In the genomic region with DNA sequence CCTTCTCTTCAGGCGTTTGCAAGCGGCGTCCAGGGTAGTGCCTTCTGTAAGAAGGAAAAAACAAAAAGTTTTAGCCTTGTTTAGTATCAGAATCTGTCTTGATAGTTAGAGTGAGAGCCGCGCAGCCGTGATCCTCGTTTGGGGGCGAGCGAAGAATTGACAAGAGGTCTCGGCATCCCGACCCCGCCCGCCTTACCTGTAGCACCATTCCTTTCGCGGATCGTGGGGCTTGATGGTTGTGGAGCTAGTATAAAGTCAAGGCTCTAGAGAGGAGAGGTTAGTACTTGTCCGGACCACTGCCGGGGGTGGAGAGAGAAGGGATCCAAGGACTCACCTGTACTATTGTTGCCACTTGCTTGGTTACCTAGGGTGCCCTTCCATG, we compare ENCODE assay signal across 8 cellular contexts. TPM values are rescaled to one million over a fixed set of nuclear protein-coding genes. Genes with fewer than 3 reads are reported as not detected.
A peak's percentile ranks its signal among the peaks of the same experiment; 100 is the strongest.
DNase-seq lines count a peak whose midpoint lies in the region; ATAC-seq and TF ChIP-seq lines count a peak whose summit lies in the region.

No MANE protein-coding gene starts in this region.

- H3K9me3 Mint-ChIP-seq in endodermal cell = no peaks in the 10 kb centered on the region
- no peaks in the 10 kb centered on the region for H3K9me3 Mint-ChIP-seq in naive B cell

- H3K4me1 Mint-ChIP-seq in endodermal cell (peaks cover 33% of the 10 kb centered on the region), naive B cell (peaks cover 17 to 37% (median 33%) of the 10 kb centered on the region in 3 donors)

- TF ChIP-seq CTCF in HL-60 (IDR thresholded peaks at IDR 0.05; ENCODE audit: insufficient read depth, low read length) = no peak
- no peak for TF ChIP-seq CTCF in endodermal cell (conservative IDR thresholded peaks at IDR 0.05)
- TF ChIP-seq CTCF in tibial nerve (IDR thresholded peaks at IDR 0.05) = no peak

- H3K4me1 ChIP-seq in endodermal cell (ENCODE audit: control insufficient read depth, insufficient read depth, low read length) (no peaks in the 10 kb centered on the region), tibial nerve (peaks cover 0 to 38% (median 5%) of the 10 kb centered on the region in 4 donors)

- WGBS in endodermal cell (ENCODE audit: insufficient coverage in 1 of 2, insufficient read length in 1 of 2), 2 experiments = 0% methylated on average over 7 to 18 of the region's 18 CpGs
- 1% methylated on average over 18 of the region's 18 CpGs for WGBS in tibial nerve, 2 donors

- DNase-seq in activated CD8-positive, alpha-beta memory T cell treated with anti-CD3 and anti-CD28 coated beads for 4 hours (ENCODE audit: low read depth in 2 of 2) = peak; percentile 0 to 1
- no peak for DNase-seq in activated CD8-positive, alpha-beta memory T cell treated with anti-CD3 and anti-CD28 coated beads for 24 hours
- no peak for DNase-seq in HL-60 (ENCODE audit: low read depth in 1 of 2, low spot score in 1 of 2)
- peak; percentile 36 for DNase-seq in activated CD4-positive, CD25-positive, alpha-beta regulatory T cell treated with anti-CD3 and anti-CD28 coated beads, Interleukin-2, amount 50 U/mL, for 72 hours
- peak; percentile 87 for DNase-seq in endodermal cell
- DNase-seq in naive B cell = no peak
- DNase-seq in tibial nerve (ENCODE audit: low spot score in 2 of 2) = peak in 1 of 2 donors; percentile 21
- DNase-seq in H4 (ENCODE audit: low spot score) = no peak

- no peak for TF ChIP-seq EP300 in tibial nerve (IDR thresholded peaks at IDR 0.05)

- H3K27me3 ChIP-seq in HL-60 (ENCODE audit: insufficient read depth, poor library complexity, severe bottlenecking) (no peaks in the 10 kb centered on the region), endodermal cell (ENCODE audit: control insufficient read depth, insufficient read depth, low read length, poor library complexity, severe bottlenecking) (no peaks in the 10 kb centered on the region), tibial nerve (no peaks in the 10 kb centered on the region)

- peak overlapping the region; percentile 73 for H3K9ac ChIP-seq in endodermal cell (ENCODE audit: extremely low read depth, low read length, poor library complexity, severe bottlenecking)

- ATAC-seq in naive B cell (ENCODE audit: low read depth in 2 of 2) = no peak

- peak overlapping the region; percentile 85 for H3K27ac ChIP-seq in HL-60 (replicated peaks)
- no peak overlapping the region for H3K27ac ChIP-seq in endodermal cell (ENCODE audit: low read depth, low read length)
- H3K27ac ChIP-seq in tibial nerve = peak overlapping the region; percentile 51 to 87 (median 74)

- H3K27ac Mint-ChIP-seq in endodermal cell = peak overlapping the region; percentile 94
- peak overlapping the region; percentile 90 to 99 (median 96) for H3K27ac Mint-ChIP-seq in naive B cell

- H3K36me3 Mint-ChIP-seq in endodermal cell (ENCODE audit: low read depth) = peaks cover 7% of the 10 kb centered on the region
- H3K36me3 Mint-ChIP-seq in naive B cell = peaks cover 3 to 8% of the 10 kb centered on the region in 2 donors

- H3K4me3 Mint-ChIP-seq in endodermal cell (peak overlapping the region; percentile 94), naive B cell (peak overlapping the region; percentile 86 to 99 (median 98))

- H3K36me3 ChIP-seq in endodermal cell (ENCODE audit: control insufficient read depth, insufficient read depth, low read length) (no peaks in the 10 kb centered on the region), tibial nerve (no peaks in the 10 kb centered on the region)

- H3K27me3 Mint-ChIP-seq in endodermal cell (ENCODE audit: insufficient read depth) (no peaks in the 10 kb centered on the region), naive B cell (no peaks in the 10 kb centered on the region)

- H3K9me3 ChIP-seq in endodermal cell (ENCODE audit: control insufficient read depth, low read length) = no peaks in the 10 kb centered on the region
- no peaks in the 10 kb centered on the region for H3K9me3 ChIP-seq in tibial nerve

- TF ChIP-seq POLR2A in tibial nerve (IDR thresholded peaks at IDR 0.05) = no peak

- H3K4me3 ChIP-seq in HL-60 (replicated peaks; ENCODE audit: insufficient read depth, low read length) = peak overlapping the region; percentile 96
- H3K4me3 ChIP-seq in endodermal cell (ENCODE audit: low read length) = peak overlapping the region; percentile 90
- H3K4me3 ChIP-seq in tibial nerve = peak overlapping the region; percentile 80 to 98 (median 90)

RNA-seq across cellular contexts. Expression of gene TMTC3, which starts 0.5 kb away (rescaled TPM):
- total RNA-seq in endodermal cell (10 to 100 TPM; 49.8 to 52.9 TPM), tibial nerve (10 to 100 TPM; 21.6 to 36.7 (median 26.4) TPM)
- 11.8 TPM for polyA plus RNA-seq in endodermal cell (2013, experiment 1 of 2)
- 12.2 TPM for polyA plus RNA-seq in endodermal cell (2013, experiment 2 of 2)
- 1 to 10 TPM in 5 of 6 donors, not detected in 1; 3.0 to 4.4 (median 3.2) TPM for polyA plus RNA-seq in naive B cell (ENCODE audit: low read depth in 6 of 6)
- 22.7 and 30.5 TPM in 2 replicates for total RNA-seq in H4 (2014; rRNA removed; shearing (Covaris generic))

RNA-seq across cellular contexts. Expression of gene CEP290, which starts 0.7 kb away (rescaled TPM):
- 10 to 100 TPM; 19.1 to 34.8 TPM for total RNA-seq in endodermal cell
- polyA plus RNA-seq in endodermal cell (2013, experiment 1 of 2) = 14.2 TPM
- 16.1 TPM for polyA plus RNA-seq in endodermal cell (2013, experiment 2 of 2)
- 10 to 100 TPM in 1 of 6 donors, 1 to 10 TPM in 5; 2.0 to 12.5 (median 7.8) TPM for polyA plus RNA-seq in naive B cell (ENCODE audit: low read depth in 6 of 6)
- 10 to 100 TPM; 34.3 to 43.7 (median 38.3) TPM for total RNA-seq in tibial nerve
- 6.3 and 7.5 TPM in 2 replicates for total RNA-seq in H4 (2014; rRNA removed; shearing (Covaris generic))

Comparison
In these comparisons a context has a peak if more than half of its experiments do, and no peak if none do; other contexts are left out.
1. DNase-seq: peak in activated CD8-positive, alpha-beta memory T cell treated with anti-CD3 and anti-CD28 coated beads for 4 hours (2 of 2), activated CD4-positive, CD25-positive, alpha-beta regulatory T cell treated with anti-CD3 and anti-CD28 coated beads, Interleukin-2, amount 50 U/mL, for 72 hours (single experiment) and endodermal cell (single experiment); none in activated CD8-positive, alpha-beta memory T cell treated with anti-CD3 and anti-CD28 coated beads for 24 hours (single experiment), HL-60 (0 of 2), naive B cell (single experiment) and H4 (single experiment).
2. Peak in every context shown above with its lines, with median percentiles within 50 percentile points of each other: H3K4me3 ChIP-seq.